In the genomic region with DNA sequence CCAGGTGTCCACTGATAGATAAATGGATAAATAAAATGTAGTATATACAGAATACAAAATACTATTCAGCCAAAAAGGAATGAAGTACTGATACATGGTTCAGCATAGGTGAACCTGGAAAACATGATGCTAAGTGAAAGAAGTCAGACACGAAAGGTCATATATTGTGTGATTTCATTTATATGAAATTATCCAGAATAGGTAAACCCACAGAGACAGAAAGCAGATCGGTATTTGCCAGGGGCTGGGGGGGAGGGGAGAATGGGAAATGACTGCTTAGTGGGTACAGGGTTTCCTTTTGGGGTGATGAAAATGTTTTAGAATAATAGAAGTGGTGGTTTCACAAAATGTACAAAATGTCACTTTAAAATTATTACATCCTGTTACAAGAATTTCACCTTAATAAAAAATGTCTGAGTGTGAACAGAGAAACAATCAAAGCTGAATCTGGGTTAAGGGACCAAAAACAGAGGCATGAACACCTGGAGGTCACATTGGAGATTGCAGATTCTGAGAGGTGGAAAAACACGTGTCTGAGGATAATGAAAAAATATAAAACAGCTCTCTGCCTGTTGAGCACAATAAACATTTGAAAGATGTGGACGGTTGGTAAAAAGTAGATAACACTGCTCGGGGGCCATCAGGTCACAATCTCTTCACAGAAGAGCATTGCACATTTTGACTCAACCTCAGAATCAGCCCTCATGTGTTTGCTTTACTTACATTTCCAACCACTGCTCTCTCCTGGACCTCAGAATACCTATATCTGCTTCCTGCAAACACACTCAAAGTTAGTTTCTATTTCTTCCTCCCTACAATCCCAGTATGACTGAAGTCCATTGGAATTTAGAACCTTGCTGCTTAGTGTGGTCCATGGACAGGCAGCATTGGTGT, we compare ENCODE assay signal across 8 cellular contexts. TPM values are rescaled to one million over a fixed set of nuclear protein-coding genes. Genes with fewer than 3 reads are reported as not detected.
A peak's percentile ranks its signal among the peaks of the same experiment; 100 is the strongest.
DNase-seq lines count a peak whose midpoint lies in the region; ATAC-seq, FAIRE-seq and TF ChIP-seq lines count a peak whose summit lies in the region.

No MANE protein-coding gene starts in this region.

- H3K36me3 Mint-ChIP-seq in activated T-helper 2 cell treated with anti-CD3 and anti-CD28 coated beads, Interferon-gamma antibody, Interleukin-2, Interleukin-4, amounts not matched to agents 10 μg/mL and 5 μg/mL and 100 μg/mL, durations not matched to agents 14 hours and 24 hours and 36 hours (ENCODE audit: low read depth): peaks cover 46% of the 10 kb centered on the region
- H3K36me3 Mint-ChIP-seq in natural killer cell: no peaks in the 10 kb centered on the region

- H3K4me3 Mint-ChIP-seq in activated T-helper 2 cell treated with anti-CD3 and anti-CD28 coated beads, Interferon-gamma antibody, Interleukin-2, Interleukin-4, amounts not matched to agents 10 μg/mL and 5 μg/mL and 100 μg/mL, durations not matched to agents 14 hours and 24 hours and 36 hours (ENCODE audit: low read depth): peak overlapping the region; percentile 85
- H3K4me3 Mint-ChIP-seq in natural killer cell: peak overlapping the region; percentile 93

- peaks cover 70% of the 10 kb centered on the region for H3K4me1 Mint-ChIP-seq in activated T-helper 2 cell treated with anti-CD3 and anti-CD28 coated beads, Interferon-gamma antibody, Interleukin-2, Interleukin-4, amounts not matched to agents 10 μg/mL and 5 μg/mL and 100 μg/mL, durations not matched to agents 14 hours and 24 hours and 36 hours (ENCODE audit: low read depth)
- H3K4me1 Mint-ChIP-seq in natural killer cell: peaks cover 84 to 92% of the 10 kb centered on the region in 2 donors

- no peaks in the 10 kb centered on the region for H3K27me3 Mint-ChIP-seq in activated T-helper 2 cell treated with anti-CD3 and anti-CD28 coated beads, Interferon-gamma antibody, Interleukin-2, Interleukin-4, amounts not matched to agents 10 μg/mL and 5 μg/mL and 100 μg/mL, durations not matched to agents 14 hours and 24 hours and 36 hours (ENCODE audit: low read depth)
- no peaks in the 10 kb centered on the region for H3K27me3 Mint-ChIP-seq in natural killer cell (ENCODE audit: low read depth in 2 of 2)

- TF ChIP-seq CTCF in natural killer cell (IDR thresholded peaks at IDR 0.05): peak; percentile 26

- peak; percentile 97 for FAIRE-seq in GM12892 (lab: Jason Lieb, UNC)

- peaks cover 31% of the 10 kb centered on the region for H3K9me3 Mint-ChIP-seq in activated T-helper 2 cell treated with anti-CD3 and anti-CD28 coated beads, Interferon-gamma antibody, Interleukin-2, Interleukin-4, amounts not matched to agents 10 μg/mL and 5 μg/mL and 100 μg/mL, durations not matched to agents 14 hours and 24 hours and 36 hours
- no peaks in the 10 kb centered on the region for H3K9me3 Mint-ChIP-seq in natural killer cell

- peak; percentile 60 for ATAC-seq in HG03442 (IDR thresholded peaks at IDR 0.05; ENCODE audit: unreplicated experiment)
- peak; percentile 59 to 73 (median 63) for ATAC-seq in natural killer cell
- no peak for ATAC-seq in HG02884 (IDR thresholded peaks at IDR 0.05; ENCODE audit: unreplicated experiment)

- H3K4me3 ChIP-seq in H7 (ENCODE audit: insufficient read depth, low read depth, low read length): no peak overlapping the region

- no peaks in the 10 kb centered on the region for H3K36me3 ChIP-seq in H7 (replicated peaks; ENCODE audit: control insufficient read depth, insufficient read depth, low read length)

- H3K27ac Mint-ChIP-seq in activated T-helper 2 cell treated with anti-CD3 and anti-CD28 coated beads, Interferon-gamma antibody, Interleukin-2, Interleukin-4, amounts not matched to agents 10 μg/mL and 5 μg/mL and 100 μg/mL, durations not matched to agents 14 hours and 24 hours and 36 hours: peak overlapping the region; percentile 97
- H3K27ac Mint-ChIP-seq in natural killer cell: peak overlapping the region; percentile 93 to 96

- peak; percentile 22; the same call in 1 of the 2 replicates for TF ChIP-seq POLR2A in GM12892 (IDR thresholded peaks at IDR 0.05; ENCODE audit: low read depth, low read length)

- DNase-seq in GM12892 (ENCODE audit: insufficient read length) (no peak), natural killer cell (no peak), epidermal melanocyte (ENCODE audit: insufficient read length, low spot score) (no peak), H7 (no peak), DMS153 (lab: John Stamatoyannopoulos, UW) (no peak)
- peak; percentile 31 for DNase-seq in activated T-helper 2 cell treated with anti-CD3 and anti-CD28 coated beads, Interferon-gamma antibody, Interleukin-2, Interleukin-4, amounts not matched to agents 10 μg/mL and 5 μg/mL and 100 μg/mL, durations not matched to agents 14 hours and 24 hours and 36 hours (ENCODE audit: low spot score)

- intact Hi-C loops in activated T-helper 2 cell treated with anti-CD3 and anti-CD28 coated beads, Interferon-gamma antibody, Interleukin-2, Interleukin-4, amounts not matched to agents 10 μg/mL and 5 μg/mL and 100 μg/mL, durations not matched to agents 14 hours and 24 hours and 36 hours (cut with micrococcal nuclease): loop anchor here (1.0 to 5.0 kb wide), 7 partner anchors 21 to 153 kb away; no protein-coding TSS in a partner anchor
- intact Hi-C loops in natural killer cell (cut with micrococcal nuclease): loop anchor here (2.0 to 10.0 kb wide), 2 partner anchors 45 to 91 kb away; no protein-coding TSS in a partner anchor

- no peaks in the 10 kb centered on the region for H3K27me3 ChIP-seq in H7 (ENCODE audit: control insufficient read depth, insufficient read depth, low read length)

RNA-seq across cellular contexts. Expression of a gene that starts 3.3 kb away (rescaled TPM):
- 64.8 TPM for polyA plus RNA-seq in GM12892 (2012; ENCODE audit: missing spikeins)
- total RNA-seq in activated T-helper 2 cell treated with anti-CD3 and anti-CD28 coated beads, Interferon-gamma antibody, Interleukin-2, Interleukin-4, amounts not matched to agents 10 μg/mL and 5 μg/mL and 100 μg/mL, durations not matched to agents 14 hours and 24 hours and 36 hours: 11.8 and 13.0 TPM in 2 replicates
- 10 to 100 TPM; 66.7 to 88.2 (median 68.1) TPM for total RNA-seq in natural killer cell
- not detected in 2 replicates for total RNA-seq in H7 (2014; rRNA removed; shearing (Covaris generic))

RNA-seq across cellular contexts. Expression of a gene that starts 59.5 kb away (rescaled TPM):
- polyA plus RNA-seq in GM12892 (2012; ENCODE audit: missing spikeins): 18.7 TPM
- total RNA-seq in activated T-helper 2 cell treated with anti-CD3 and anti-CD28 coated beads, Interferon-gamma antibody, Interleukin-2, Interleukin-4, amounts not matched to agents 10 μg/mL and 5 μg/mL and 100 μg/mL, durations not matched to agents 14 hours and 24 hours and 36 hours: 14.1 and 14.9 TPM in 2 replicates
- 10 to 100 TPM; 11.1 to 56.7 (median 12.9) TPM for total RNA-seq in natural killer cell
- total RNA-seq in H7 (2014; rRNA removed; shearing (Covaris generic)): not detected in 2 replicates

Comparison
In these comparisons a context has a peak if more than half of its experiments do, and no peak if none do; other contexts are left out.
1. RNA of a gene that starts 3.3 kb away (total RNA-seq): 66.7 to 88.2 TPM in natural killer cell and 11.8 to 13.0 TPM in activated T-helper 2 cell treated with anti-CD3 and anti-CD28 coated beads, Interferon-gamma antibody, Interleukin-2, Interleukin-4, amounts not matched to agents 10 μg/mL and 5 μg/mL and 100 μg/mL, durations not matched to agents 14 hours and 24 hours and 36 hours; not detected in H7; every median in the first group is over 10 times any median in the second.
2. RNA of a gene that starts 59.5 kb away (total RNA-seq): 14.1 to 14.9 TPM in activated T-helper 2 cell treated with anti-CD3 and anti-CD28 coated beads, Interferon-gamma antibody, Interleukin-2, Interleukin-4, amounts not matched to agents 10 μg/mL and 5 μg/mL and 100 μg/mL, durations not matched to agents 14 hours and 24 hours and 36 hours and 11.1 to 56.7 TPM in natural killer cell; not detected in H7; every median in the first group is over 10 times any median in the second.